ENCODE assay signal across 8 cellular contexts in the genomic region with DNA sequence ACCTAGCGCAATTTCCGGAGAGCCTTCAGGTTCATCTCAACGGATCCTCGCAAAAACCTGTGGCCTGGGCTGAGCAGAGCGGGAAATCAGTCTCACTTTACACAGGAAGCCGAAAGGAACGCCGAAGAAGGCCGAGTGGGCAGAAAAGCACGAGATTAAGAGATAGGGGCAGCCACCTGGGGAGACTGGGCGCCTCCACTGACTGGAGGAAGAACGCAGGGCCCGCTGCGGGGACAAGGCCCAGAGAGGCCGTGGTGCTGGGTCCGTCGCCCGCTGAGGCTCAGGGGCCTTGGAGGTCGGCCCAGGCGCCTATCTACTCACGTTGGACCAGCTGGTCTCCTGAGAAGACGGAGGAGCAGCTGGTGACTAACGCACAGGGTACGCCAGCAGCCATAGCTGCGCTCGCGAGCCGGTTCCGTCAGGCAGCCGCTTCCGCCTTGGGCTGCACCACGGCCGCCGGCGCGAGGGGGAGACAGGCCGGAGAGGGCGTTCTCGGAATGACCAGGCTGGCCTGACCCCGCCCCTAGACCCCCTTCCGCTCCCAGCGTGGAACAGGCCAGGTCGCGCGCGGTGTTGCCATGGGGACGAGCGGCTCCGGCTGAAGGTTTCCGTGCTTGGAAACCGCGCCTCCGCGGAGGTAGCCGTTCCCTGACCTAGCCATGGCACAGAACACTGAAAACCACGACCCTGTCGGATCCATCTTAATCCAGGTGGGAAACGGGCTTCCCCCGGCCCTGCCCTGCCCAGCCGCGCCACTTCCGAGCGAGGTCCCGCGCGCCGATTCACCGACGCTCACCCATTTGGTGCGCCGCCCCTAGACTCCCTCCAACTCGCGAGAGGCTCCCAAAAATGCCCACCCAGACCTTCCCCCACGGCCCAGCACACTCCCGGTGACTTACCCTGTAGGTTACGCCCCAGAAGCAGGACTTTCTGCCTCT. TPM values are rescaled to one million over a fixed set of nuclear protein-coding genes. Genes with fewer than 3 reads are reported as not detected.
A peak's percentile ranks its signal among the peaks of the same experiment; 100 is the strongest.
DNase-seq lines count a peak whose midpoint lies in the region; ATAC-seq and TF ChIP-seq lines count a peak whose summit lies in the region.

Gene AAGAB, minus strand, starts transcription at position 424 of the 938 bp plus-strand sequence. Its CDS starts 30 bp downstream, at position 394.
Gene IQCH, plus strand, starts transcription at position 549 of the 938 bp plus-strand sequence. Its CDS starts 111 bp downstream, at position 660.

- H3K27ac ChIP-seq in caudate nucleus (ENCODE audit: low read depth, low read length), result peak within 1 kb of the TSS; percentile 42

- in situ Hi-C loops in GM18951 (cut with MboI; ENCODE audit: low sequenced_read_pairs, unreplicated experiment), result no loop called here

- DNase-seq in AG08396 (ENCODE audit: low spot score) (peak; percentile 98), NCI-H2227 treated with DMSO at 0.1 percent for 48 hours (lab: John Stamatoyannopoulos, UW) (peak; percentile 88), activated B cell treated with CpG ODN at 0.5 μM for 24 hours (peak; percentile 100), caudate nucleus (lab: John Stamatoyannopoulos, UW) (peak; percentile 53 to 98 (median 90)), inferior parietal cortex (ENCODE audit: extremely low spot score) (peak; percentile 95), smooth muscle cell of the brain vasculature (ENCODE audit: low read depth, low spot score) (peak; percentile 84)

- H3K27ac Mint-ChIP-seq in activated B cell treated with CpG ODN at 0.5 μM for 24 hours, result peak within 1 kb of the TSS; percentile 95

- POLR2A ChIA-PET in activated B cell treated with CpG ODN at 0.5 μM for 24 hours (lab: Charles Lee), result interaction anchor here (0.6 to 1.9 kb wide), 11 partner anchors 14 to 189 kb away, joined by 3 to 18 read pairs (median 5); partner anchors contain the start of gene SMAD3

- peak; percentile 95 for ATAC-seq in HG03175 (IDR thresholded peaks at IDR 0.05; ENCODE audit: unreplicated experiment)
- peak; percentile 96 for ATAC-seq in activated B cell treated with CpG ODN at 0.5 μM for 24 hours (ENCODE audit: low read depth)

- intact Hi-C loops in activated B cell treated with CpG ODN at 0.5 μM for 24 hours (cut with micrococcal nuclease), result loop anchor here (1.0 to 10.0 kb wide), 6 partner anchors 13 to 750 kb away; partner anchors contain the start of genes RPL4, SMAD3 and ZWILCH

- H3K9me3 Mint-ChIP-seq in activated B cell treated with CpG ODN at 0.5 μM for 24 hours, result no peaks in the 10 kb centered on the region

- H3K4me3 Mint-ChIP-seq in activated B cell treated with CpG ODN at 0.5 μM for 24 hours, result peak within 1 kb of the TSS; percentile 99

- peak; percentile 93 for TF ChIP-seq POLR2A in GM18951 (IDR thresholded peaks at IDR 0.05; ENCODE audit: extremely low read depth, insufficient read depth, insufficient read length)

- CTCF ChIA-PET in activated B cell treated with CpG ODN at 0.5 μM for 24 hours (lab: Charles Lee), result no interaction called here

- H3K4me1 Mint-ChIP-seq in activated B cell treated with CpG ODN at 0.5 μM for 24 hours, result peaks cover 26% of the 10 kb centered on the region

- peaks cover 12% of the 10 kb centered on the region for H3K36me3 Mint-ChIP-seq in activated B cell treated with CpG ODN at 0.5 μM for 24 hours (ENCODE audit: low read depth)

- no peaks in the 10 kb centered on the region for H3K27me3 Mint-ChIP-seq in activated B cell treated with CpG ODN at 0.5 μM for 24 hours

- no peak for TF ChIP-seq CTCF in activated B cell treated with CpG ODN at 0.5 μM for 24 hours (IDR thresholded peaks at IDR 0.05)

RNA-seq across cellular contexts. Expression of gene AAGAB, which starts in this region (rescaled TPM):
- total RNA-seq in activated B cell treated with CpG ODN at 0.5 μM for 24 hours, result 48.5 and 50.8 TPM in 2 replicates

RNA-seq across cellular contexts. Expression of gene IQCH, which starts in this region (rescaled TPM):
- total RNA-seq in activated B cell treated with CpG ODN at 0.5 μM for 24 hours, result 1.1 and 1.5 TPM in 2 replicates

Comparison
In these comparisons a context has a peak if more than half of its experiments do, and no peak if none do; other contexts are left out.
1. Peak in every context shown above with its lines: DNase-seq, ATAC-seq and H3K27ac ChIP-seq.